In the genomic region with DNA sequence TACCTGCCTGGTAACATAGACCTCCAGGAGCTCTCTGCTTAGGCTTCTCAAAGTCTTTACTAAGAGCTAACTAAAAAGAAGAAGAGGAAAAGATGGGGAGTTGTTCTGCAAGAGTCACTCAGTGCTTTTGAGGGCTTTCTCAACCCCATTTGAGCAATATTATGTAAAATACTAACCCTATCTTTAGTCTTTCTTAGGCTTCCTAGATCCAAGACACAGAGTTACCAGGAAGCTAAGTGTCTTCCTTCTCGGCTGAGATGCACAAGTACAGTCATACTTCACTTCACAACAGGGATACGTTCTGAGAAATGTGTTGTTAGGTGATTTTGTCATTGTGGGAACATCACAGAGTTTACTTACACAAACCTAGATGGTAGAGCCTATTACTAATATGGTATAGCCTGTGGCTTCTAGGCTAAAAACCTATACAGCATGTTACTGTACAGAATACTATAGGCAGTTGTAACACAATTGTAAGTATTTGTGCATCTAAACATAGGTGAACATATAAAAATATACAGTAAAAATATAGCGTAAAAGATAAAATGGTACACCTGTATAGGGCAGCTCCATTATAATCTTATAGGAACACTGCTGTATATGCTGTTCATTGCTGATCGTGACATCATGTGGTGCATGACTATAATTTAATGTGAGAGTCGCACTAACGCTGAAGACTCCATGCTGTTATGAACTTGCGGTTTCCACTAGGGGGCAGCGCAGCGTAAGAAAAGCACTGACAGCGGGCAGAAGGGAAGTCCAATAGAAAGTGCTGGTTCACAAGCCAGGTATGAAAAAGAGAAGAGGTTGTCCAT, we compare ENCODE assay signal across 1 cellular context.
A peak's percentile ranks its signal among the peaks of the same experiment; 100 is the strongest.
TF ChIP-seq lines count a peak whose summit lies in the region.

No MANE protein-coding gene starts in this region.

TF ChIP-seq in HepG2, 621 proteins besides CTCF, POLR2A, EP300 and RAD21:
- no peak for TF ChIP-seq ZNF660 (CRISPR knock-in tag; IDR thresholded peaks at IDR 0.05; ENCODE audit: borderline replicate concordance, low read depth)
- TF ChIP-seq MAFF (IDR thresholded peaks at IDR 0.05; ENCODE audit: low read depth, low read length), result no peak
- TF ChIP-seq, protein P1, sequence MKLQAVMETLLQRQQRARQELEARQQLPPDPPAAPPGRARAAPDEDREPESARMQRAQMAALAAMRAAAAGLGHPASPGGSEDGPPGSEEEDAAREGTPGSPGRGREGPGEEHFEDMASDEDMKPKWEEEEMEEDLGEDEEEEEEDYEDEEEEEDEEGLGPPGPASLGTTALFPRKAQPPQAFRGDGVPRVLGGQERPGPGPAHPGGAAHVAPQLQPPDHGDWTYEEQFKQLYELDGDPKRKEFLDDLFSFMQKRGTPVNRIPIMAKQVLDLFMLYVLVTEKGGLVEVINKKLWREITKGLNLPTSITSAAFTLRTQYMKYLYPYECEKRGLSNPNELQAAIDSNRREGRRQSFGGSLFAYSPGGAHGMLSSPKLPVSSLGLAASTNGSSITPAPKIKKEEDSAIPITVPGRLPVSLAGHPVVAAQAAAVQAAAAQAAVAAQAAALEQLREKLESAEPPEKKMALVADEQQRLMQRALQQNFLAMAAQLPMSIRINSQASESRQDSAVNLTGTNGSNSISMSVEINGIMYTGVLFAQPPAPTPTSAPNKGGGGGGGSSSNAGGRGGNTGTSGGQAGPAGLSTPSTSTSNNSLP (IDR thresholded peaks at IDR 0.05; ENCODE audit: low read depth, low read length), result 0 out of 2 replicates have a peak, but pooled peaks have one; percentile 26
- TF ChIP-seq ELF3 (CRISPR knock-in tag; IDR thresholded peaks at IDR 0.05), result no peak
- TF ChIP-seq CBFB (CRISPR knock-in tag; IDR thresholded peaks at IDR 0.05), result peak; percentile 92
- TF ChIP-seq ZNF616 (CRISPR knock-in tag; IDR thresholded peaks at IDR 0.05; ENCODE audit: low read depth), result no peak
- TF ChIP-seq DR1 (CRISPR knock-in tag; IDR thresholded peaks at IDR 0.05), result no peak
- TF ChIP-seq, protein P2, sequence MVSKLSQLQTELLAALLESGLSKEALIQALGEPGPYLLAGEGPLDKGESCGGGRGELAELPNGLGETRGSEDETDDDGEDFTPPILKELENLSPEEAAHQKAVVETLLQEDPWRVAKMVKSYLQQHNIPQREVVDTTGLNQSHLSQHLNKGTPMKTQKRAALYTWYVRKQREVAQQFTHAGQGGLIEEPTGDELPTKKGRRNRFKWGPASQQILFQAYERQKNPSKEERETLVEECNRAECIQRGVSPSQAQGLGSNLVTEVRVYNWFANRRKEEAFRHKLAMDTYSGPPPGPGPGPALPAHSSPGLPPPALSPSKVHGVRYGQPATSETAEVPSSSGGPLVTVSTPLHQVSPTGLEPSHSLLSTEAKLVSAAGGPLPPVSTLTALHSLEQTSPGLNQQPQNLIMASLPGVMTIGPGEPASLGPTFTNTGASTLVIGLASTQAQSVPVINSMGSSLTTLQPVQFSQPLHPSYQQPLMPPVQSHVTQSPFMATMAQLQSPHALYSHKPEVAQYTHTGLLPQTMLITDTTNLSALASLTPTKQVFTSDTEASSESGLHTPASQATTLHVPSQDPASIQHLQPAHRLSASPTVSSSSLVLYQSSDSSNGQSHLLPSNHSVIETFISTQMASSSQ (IDR thresholded peaks at IDR 0.05; ENCODE audit: low read depth), result no peak
- TF ChIP-seq, protein P2 (CRISPR knock-in tag; IDR thresholded peaks at IDR 0.05; ENCODE audit: borderline replicate concordance), result no peak
- TF ChIP-seq, protein P3, sequence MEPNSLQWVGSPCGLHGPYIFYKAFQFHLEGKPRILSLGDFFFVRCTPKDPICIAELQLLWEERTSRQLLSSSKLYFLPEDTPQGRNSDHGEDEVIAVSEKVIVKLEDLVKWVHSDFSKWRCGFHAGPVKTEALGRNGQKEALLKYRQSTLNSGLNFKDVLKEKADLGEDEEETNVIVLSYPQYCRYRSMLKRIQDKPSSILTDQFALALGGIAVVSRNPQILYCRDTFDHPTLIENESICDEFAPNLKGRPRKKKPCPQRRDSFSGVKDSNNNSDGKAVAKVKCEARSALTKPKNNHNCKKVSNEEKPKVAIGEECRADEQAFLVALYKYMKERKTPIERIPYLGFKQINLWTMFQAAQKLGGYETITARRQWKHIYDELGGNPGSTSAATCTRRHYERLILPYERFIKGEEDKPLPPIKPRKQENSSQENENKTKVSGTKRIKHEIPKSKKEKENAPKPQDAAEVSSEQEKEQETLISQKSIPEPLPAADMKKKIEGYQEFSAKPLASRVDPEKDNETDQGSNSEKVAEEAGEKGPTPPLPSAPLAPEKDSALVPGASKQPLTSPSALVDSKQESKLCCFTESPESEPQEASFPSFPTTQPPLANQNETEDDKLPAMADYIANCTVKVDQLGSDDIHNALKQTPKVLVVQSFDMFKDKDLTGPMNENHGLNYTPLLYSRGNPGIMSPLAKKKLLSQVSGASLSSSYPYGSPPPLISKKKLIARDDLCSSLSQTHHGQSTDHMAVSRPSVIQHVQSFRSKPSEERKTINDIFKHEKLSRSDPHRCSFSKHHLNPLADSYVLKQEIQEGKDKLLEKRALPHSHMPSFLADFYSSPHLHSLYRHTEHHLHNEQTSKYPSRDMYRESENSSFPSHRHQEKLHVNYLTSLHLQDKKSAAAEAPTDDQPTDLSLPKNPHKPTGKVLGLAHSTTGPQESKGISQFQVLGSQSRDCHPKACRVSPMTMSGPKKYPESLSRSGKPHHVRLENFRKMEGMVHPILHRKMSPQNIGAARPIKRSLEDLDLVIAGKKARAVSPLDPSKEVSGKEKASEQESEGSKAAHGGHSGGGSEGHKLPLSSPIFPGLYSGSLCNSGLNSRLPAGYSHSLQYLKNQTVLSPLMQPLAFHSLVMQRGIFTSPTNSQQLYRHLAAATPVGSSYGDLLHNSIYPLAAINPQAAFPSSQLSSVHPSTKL (CRISPR knock-in tag; IDR thresholded peaks at IDR 0.05), result 0 out of 2 replicates have a peak, but pooled peaks have one; percentile 25
- no peak for TF ChIP-seq ZNF530 (CRISPR knock-in tag; IDR thresholded peaks at IDR 0.05; ENCODE audit: low read depth)
- TF ChIP-seq, protein P4, sequence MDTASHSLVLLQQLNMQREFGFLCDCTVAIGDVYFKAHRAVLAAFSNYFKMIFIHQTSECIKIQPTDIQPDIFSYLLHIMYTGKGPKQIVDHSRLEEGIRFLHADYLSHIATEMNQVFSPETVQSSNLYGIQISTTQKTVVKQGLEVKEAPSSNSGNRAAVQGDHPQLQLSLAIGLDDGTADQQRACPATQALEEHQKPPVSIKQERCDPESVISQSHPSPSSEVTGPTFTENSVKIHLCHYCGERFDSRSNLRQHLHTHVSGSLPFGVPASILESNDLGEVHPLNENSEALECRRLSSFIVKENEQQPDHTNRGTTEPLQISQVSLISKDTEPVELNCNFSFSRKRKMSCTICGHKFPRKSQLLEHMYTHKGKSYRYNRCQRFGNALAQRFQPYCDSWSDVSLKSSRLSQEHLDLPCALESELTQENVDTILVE (CRISPR knock-in tag; IDR thresholded peaks at IDR 0.05), result no peak
- TF ChIP-seq SMC3 (IDR thresholded peaks at IDR 0.05; ENCODE audit: low read length), result peak; percentile 70; the same call in 1 of the 2 replicates
- TF ChIP-seq, protein P5, sequence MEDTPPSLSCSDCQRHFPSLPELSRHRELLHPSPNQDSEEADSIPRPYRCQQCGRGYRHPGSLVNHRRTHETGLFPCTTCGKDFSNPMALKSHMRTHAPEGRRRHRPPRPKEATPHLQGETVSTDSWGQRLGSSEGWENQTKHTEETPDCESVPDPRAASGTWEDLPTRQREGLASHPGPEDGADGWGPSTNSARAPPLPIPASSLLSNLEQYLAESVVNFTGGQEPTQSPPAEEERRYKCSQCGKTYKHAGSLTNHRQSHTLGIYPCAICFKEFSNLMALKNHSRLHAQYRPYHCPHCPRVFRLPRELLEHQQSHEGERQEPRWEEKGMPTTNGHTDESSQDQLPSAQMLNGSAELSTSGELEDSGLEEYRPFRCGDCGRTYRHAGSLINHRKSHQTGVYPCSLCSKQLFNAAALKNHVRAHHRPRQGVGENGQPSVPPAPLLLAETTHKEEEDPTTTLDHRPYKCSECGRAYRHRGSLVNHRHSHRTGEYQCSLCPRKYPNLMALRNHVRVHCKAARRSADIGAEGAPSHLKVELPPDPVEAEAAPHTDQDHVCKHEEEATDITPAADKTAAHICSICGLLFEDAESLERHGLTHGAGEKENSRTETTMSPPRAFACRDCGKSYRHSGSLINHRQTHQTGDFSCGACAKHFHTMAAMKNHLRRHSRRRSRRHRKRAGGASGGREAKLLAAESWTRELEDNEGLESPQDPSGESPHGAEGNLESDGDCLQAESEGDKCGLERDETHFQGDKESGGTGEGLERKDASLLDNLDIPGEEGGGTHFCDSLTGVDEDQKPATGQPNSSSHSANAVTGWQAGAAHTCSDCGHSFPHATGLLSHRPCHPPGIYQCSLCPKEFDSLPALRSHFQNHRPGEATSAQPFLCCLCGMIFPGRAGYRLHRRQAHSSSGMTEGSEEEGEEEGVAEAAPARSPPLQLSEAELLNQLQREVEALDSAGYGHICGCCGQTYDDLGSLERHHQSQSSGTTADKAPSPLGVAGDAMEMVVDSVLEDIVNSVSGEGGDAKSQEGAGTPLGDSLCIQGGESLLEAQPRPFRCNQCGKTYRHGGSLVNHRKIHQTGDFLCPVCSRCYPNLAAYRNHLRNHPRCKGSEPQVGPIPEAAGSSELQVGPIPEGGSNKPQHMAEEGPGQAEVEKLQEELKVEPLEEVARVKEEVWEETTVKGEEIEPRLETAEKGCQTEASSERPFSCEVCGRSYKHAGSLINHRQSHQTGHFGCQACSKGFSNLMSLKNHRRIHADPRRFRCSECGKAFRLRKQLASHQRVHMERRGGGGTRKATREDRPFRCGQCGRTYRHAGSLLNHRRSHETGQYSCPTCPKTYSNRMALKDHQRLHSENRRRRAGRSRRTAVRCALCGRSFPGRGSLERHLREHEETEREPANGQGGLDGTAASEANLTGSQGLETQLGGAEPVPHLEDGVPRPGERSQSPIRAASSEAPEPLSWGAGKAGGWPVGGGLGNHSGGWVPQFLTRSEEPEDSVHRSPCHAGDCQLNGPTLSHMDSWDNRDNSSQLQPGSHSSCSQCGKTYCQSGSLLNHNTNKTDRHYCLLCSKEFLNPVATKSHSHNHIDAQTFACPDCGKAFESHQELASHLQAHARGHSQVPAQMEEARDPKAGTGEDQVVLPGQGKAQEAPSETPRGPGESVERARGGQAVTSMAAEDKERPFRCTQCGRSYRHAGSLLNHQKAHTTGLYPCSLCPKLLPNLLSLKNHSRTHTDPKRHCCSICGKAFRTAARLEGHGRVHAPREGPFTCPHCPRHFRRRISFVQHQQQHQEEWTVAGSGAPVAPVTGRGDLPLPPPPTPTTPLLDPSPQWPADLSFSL (CRISPR knock-in tag; IDR thresholded peaks at IDR 0.05), result no peak
- TF ChIP-seq, protein P6, sequence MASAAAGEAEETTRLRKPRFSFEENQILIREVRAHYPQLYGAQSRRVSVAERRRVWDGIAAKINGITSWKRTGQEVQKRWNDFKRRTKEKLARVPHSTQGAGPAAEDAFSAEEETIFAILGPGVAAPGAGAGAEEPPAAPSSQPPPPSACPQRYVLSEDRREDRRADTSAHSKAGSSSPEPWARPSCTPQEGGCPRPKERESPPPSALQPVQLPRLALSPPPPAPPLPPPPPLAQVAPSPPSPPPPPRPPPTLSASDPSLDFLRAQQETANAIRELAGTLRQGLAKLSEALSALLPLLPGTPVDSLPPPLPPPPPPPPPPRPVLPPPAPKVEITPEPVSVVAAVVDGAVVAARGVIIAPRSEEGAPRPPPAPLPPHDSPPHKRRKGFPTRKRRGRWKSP (CRISPR knock-in tag; IDR thresholded peaks at IDR 0.05), result no peak
- peak; percentile 89 for TF ChIP-seq STAG1 (CRISPR knock-in tag; IDR thresholded peaks at IDR 0.05)
- 0 out of 2 replicates have a peak, but pooled peaks have one; percentile 32 for TF ChIP-seq MIXL1 (CRISPR knock-in tag; IDR thresholded peaks at IDR 0.05)
- TF ChIP-seq KDM2A (CRISPR knock-in tag; IDR thresholded peaks at IDR 0.05; ENCODE audit: borderline replicate concordance, low read depth), result 0 out of 2 replicates have a peak, but pooled peaks have one; percentile 27
